Comparison of ENCODE assay signal across 18 cellular contexts in genomic region chr9:95783426-95783975, GRCh38.
A peak's percentile ranks its signal among the peaks of the same experiment; 100 is the strongest.
DNase-seq lines count a peak whose midpoint lies in the region; ATAC-seq and TF ChIP-seq lines count a peak whose summit lies in the region.
"Had no signal": no experiment of that assay in that cellular context is flagged by ENCODE, and none has a peak within 500 bp of the region (broad histone marks: within the 10 kb centered on the region; RNA-seq: fewer than 3 reads in every experiment).

No MANE protein-coding gene starts in this region.

- H3K4me3 ChIP-seq in NB4 (ENCODE audit: low read depth, low read length) (no peak overlapping the region), brain microvascular endothelial cell (ENCODE audit: low read depth, low read length) (no peak overlapping the region), mesendoderm (ENCODE audit: low read length) (no peak overlapping the region)
- H3K4me3 ChIP-seq: heart right ventricle had no signal

- no CpG with 5 or more reads among the region's 17 CpGs for WGBS in mesendoderm (ENCODE audit: extremely low coverage, insufficient coverage, low lambda C conversion rate)

- no peak overlapping the region for H4K5ac ChIP-seq in mesendoderm (ENCODE audit: low read length)

- no peak overlapping the region for H4K8ac ChIP-seq in mesendoderm (ENCODE audit: low read depth, low read length)

- TF ChIP-seq CTCF in NB4 (IDR thresholded peaks at IDR 0.05; ENCODE audit: low read depth, low read length) = no peak
- no peak for TF ChIP-seq CTCF in brain microvascular endothelial cell (IDR thresholded peaks at IDR 0.05; ENCODE audit: low read depth, low read length, missing control alignments)

- H3K4me3 Mint-ChIP-seq in T-helper 17 cell = no peak overlapping the region
- H3K4me3 Mint-ChIP-seq: mesothelial cell of epicardium had no signal

- no peaks in the 10 kb centered on the region for H3K36me3 ChIP-seq in brain microvascular endothelial cell (replicated peaks)
- no peaks in the 10 kb centered on the region for H3K36me3 ChIP-seq in mesendoderm (ENCODE audit: control insufficient read depth, insufficient read depth, low read length)
- H3K36me3 ChIP-seq: heart right ventricle had no signal

- H2AK5ac ChIP-seq in mesendoderm (ENCODE audit: low read length) = no peak overlapping the region

- H3K79me1 ChIP-seq in mesendoderm (ENCODE audit: low read length) = no peaks in the 10 kb centered on the region

- H3K4me1 Mint-ChIP-seq in T-helper 17 cell = no peaks in the 10 kb centered on the region

- no peak overlapping the region for H3K18ac ChIP-seq in mesendoderm (ENCODE audit: low read length)

- no peak overlapping the region for H3K27ac Mint-ChIP-seq in T-helper 17 cell
- H3K27ac Mint-ChIP-seq: mesothelial cell of epicardium had no signal

- H3K4ac ChIP-seq in mesendoderm (ENCODE audit: low read depth, low read length) = no peak overlapping the region

- ATAC-seq in GM21526 (IDR thresholded peaks at IDR 0.05; ENCODE audit: low FRiP score, unreplicated experiment) (no peak), T-helper 17 cell (no peak), GM21423 (IDR thresholded peaks at IDR 0.05; ENCODE audit: unreplicated experiment) (no peak)
- ATAC-seq: heart right ventricle had no signal

- H3K4me1 ChIP-seq in mesendoderm (ENCODE audit: control insufficient read depth, low read depth, low read length) = no peaks in the 10 kb centered on the region

- H3K36me3 Mint-ChIP-seq in T-helper 17 cell (ENCODE audit: low read depth) = no peaks in the 10 kb centered on the region
- H3K36me3 Mint-ChIP-seq: mesothelial cell of epicardium had no signal

- in situ Hi-C loops in brain microvascular endothelial cell (cut with HindIII; ENCODE audit: low pct_ligation_motif_present, low sequenced_read_pairs) = no loop called here

- no peaks in the 10 kb centered on the region for H3K9me3 ChIP-seq in T-helper 17 cell (ENCODE audit: control insufficient read depth, low read length, poor library complexity, severe bottlenecking)
- H3K9me3 ChIP-seq: heart right ventricle had no signal

- H3K27me3 ChIP-seq in brain microvascular endothelial cell (replicated peaks) = no peaks in the 10 kb centered on the region
- H3K27me3 ChIP-seq in mesendoderm (ENCODE audit: insufficient read depth, low read length, poor library complexity) = no peaks in the 10 kb centered on the region

- no peak overlapping the region for H3K27ac ChIP-seq in brain microvascular endothelial cell
- no peak overlapping the region for H3K27ac ChIP-seq in mesendoderm (ENCODE audit: low read depth, low read length)
- H3K27ac ChIP-seq: heart right ventricle had no signal

- H3K56ac ChIP-seq in mesendoderm (ENCODE audit: low read length) = no peak overlapping the region

- peaks cover 5% of the 10 kb centered on the region for H3K27me3 Mint-ChIP-seq in T-helper 17 cell

- no peak overlapping the region for H2BK5ac ChIP-seq in mesendoderm (ENCODE audit: low read length)

- H3K79me2 ChIP-seq in mesendoderm (ENCODE audit: control insufficient read depth, insufficient read depth, low read length) = no peaks in the 10 kb centered on the region

- TF ChIP-seq POLR2A in NB4 (IDR thresholded peaks at IDR 0.05; ENCODE audit: extremely low read depth, insufficient read length) = no peak

- H2BK120ac ChIP-seq in mesendoderm (ENCODE audit: low read depth, low read length) = no peak overlapping the region

- no peak overlapping the region for H3K23ac ChIP-seq in mesendoderm (ENCODE audit: low read length)

- no peak overlapping the region for H2BK15ac ChIP-seq in mesendoderm (replicated peaks; ENCODE audit: low read depth)

- H3K4me2 ChIP-seq in mesendoderm (ENCODE audit: low read length) = no peak overlapping the region

- no peak overlapping the region for H3K9ac ChIP-seq in mesendoderm (ENCODE audit: low read length)

- DNase-seq in ELR (ENCODE audit: low read depth) = peak; percentile 52
- peak; percentile 63 for DNase-seq in NB4 (ENCODE audit: low read depth)
- DNase-seq in brain microvascular endothelial cell = peak; percentile 37
- DNase-seq in mesendoderm = peak; percentile 30
- no peak for DNase-seq in SHP77 (lab: John Stamatoyannopoulos, UW)
- DNase-seq in T-helper 17 cell = no peak
- DNase-seq: activated gamma-delta T cell, aorta, COR-L47, dermis blood vessel endothelial cell, GF-D8, heart right ventricle, NCI-H1092 treated with DMSO at 0.1 percent for 48 hours, retina, T-helper 2 cell had no signal

Comparison
In these comparisons a context has a peak if more than half of its experiments do, and no peak if none do; other contexts are left out.
1. DNase-seq: peak in ELR (single experiment), NB4 (single experiment), brain microvascular endothelial cell (single experiment) and mesendoderm (single experiment); none in SHP77 (0 of 2) and T-helper 17 cell (0 of 3).